17 cellular contexts compared by ENCODE assay signal in the genomic region with DNA sequence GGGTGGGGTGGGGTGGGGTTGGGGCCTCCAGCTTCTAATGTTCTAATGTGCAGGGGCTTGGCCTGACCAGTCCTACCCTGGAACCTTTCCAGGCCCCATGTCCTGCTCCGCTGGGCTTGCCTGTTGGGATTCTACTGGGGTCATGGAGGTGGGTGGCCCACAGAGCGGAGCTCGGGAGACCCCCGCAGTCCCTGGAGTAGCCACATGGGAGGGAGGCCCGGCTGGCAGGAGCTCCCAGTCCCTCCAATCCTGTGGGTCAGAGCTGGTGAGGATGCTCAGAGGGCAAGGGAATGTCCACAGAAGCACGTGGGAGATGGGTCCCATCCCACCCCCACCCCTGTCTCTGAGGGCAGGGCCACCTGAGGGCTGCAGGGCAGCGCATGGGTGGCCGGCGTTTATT. TPM values are rescaled to one million over a fixed set of nuclear protein-coding genes. Genes with fewer than 3 reads are reported as not detected.
DNase-seq lines count a peak whose midpoint lies in the region; ATAC-seq and TF ChIP-seq lines count a peak whose summit lies in the region.
"Had no signal": no experiment of that assay in that cellular context is flagged by ENCODE, and none has a peak within 500 bp of the region (broad histone marks: within the 10 kb centered on the region; RNA-seq: fewer than 3 reads in every experiment).

No MANE protein-coding gene starts in this region.

- H3K27me3 Mint-ChIP-seq in MCF 10A (ENCODE audit: insufficient read depth, unreplicated experiment) (no peaks in the 10 kb centered on the region), T-cell (peaks cover 14 to 61% of the 10 kb centered on the region in 2 donors)

- no peak overlapping the region for H3K23ac ChIP-seq in mesendoderm (ENCODE audit: low read length)

- no peak overlapping the region for H2BK5ac ChIP-seq in mesendoderm (ENCODE audit: low read length)

- H3K4me1 ChIP-seq in mammary epithelial cell (ENCODE audit: insufficient read depth, low read length) (peaks cover 24% of the 10 kb centered on the region), mesendoderm (ENCODE audit: control insufficient read depth, low read depth, low read length) (peaks cover 5% of the 10 kb centered on the region), sigmoid colon (peaks cover 0 to 42% (median 31%) of the 10 kb centered on the region in 4 donors)

- peak overlapping the region; percentile 15 for H3K56ac ChIP-seq in mesendoderm (ENCODE audit: low read length)

- H3K27ac Mint-ChIP-seq in MCF 10A (ENCODE audit: low read depth, unreplicated experiment) (no peak overlapping the region), T-cell (no peak overlapping the region)
- H3K27ac Mint-ChIP-seq in stimulated activated effector memory CD8-positive, alpha-beta T cell treated with anti-CD3 and anti-CD28 coated beads, Interleukin-12 subunit alpha, Interleukin-12 subunit beta, amount 100 ng/mL, for 72 hours = no peak overlapping the region
- H3K27ac Mint-ChIP-seq: activated T-helper 1 cell treated with anti-CD3 and anti-CD28 coated beads, Interleukin-12 subunit alpha, Interleukin-12 subunit beta, Interleukin-2, Interleukin-4 antibody, amounts not matched to agents 30 ng/mL and 10 ng/mL and 1 ng/mL, durations not matched to agents 14 hours and 24 hours and 36 hours had no signal

- H3K27ac ChIP-seq in mammary epithelial cell (ENCODE audit: insufficient read depth, low read depth, low read length) (no peak overlapping the region), mesendoderm (ENCODE audit: low read depth, low read length) (no peak overlapping the region), sigmoid colon (no peak overlapping the region)
- H3K27ac ChIP-seq: cardiac muscle cell, pancreas had no signal

- H3K9me3 Mint-ChIP-seq in MCF 10A (ENCODE audit: unreplicated experiment) = no peaks in the 10 kb centered on the region
- no peaks in the 10 kb centered on the region for H3K9me3 Mint-ChIP-seq in T-cell
- H3K9me3 Mint-ChIP-seq in stimulated activated effector memory CD8-positive, alpha-beta T cell treated with anti-CD3 and anti-CD28 coated beads, Interleukin-12 subunit alpha, Interleukin-12 subunit beta, amount 100 ng/mL, for 72 hours = no peaks in the 10 kb centered on the region
- H3K9me3 Mint-ChIP-seq: activated T-helper 1 cell treated with anti-CD3 and anti-CD28 coated beads, Interleukin-12 subunit alpha, Interleukin-12 subunit beta, Interleukin-2, Interleukin-4 antibody, amounts not matched to agents 30 ng/mL and 10 ng/mL and 1 ng/mL, durations not matched to agents 14 hours and 24 hours and 36 hours had no signal

- H3K9ac ChIP-seq in mammary epithelial cell (ENCODE audit: insufficient read depth, low read length) = no peak overlapping the region
- no peak overlapping the region for H3K9ac ChIP-seq in mesendoderm (ENCODE audit: low read length)

- 67% methylated on average over 3 of the region's 9 CpGs for WGBS in mammary epithelial cell (ENCODE audit: low coverage, missing lambda C conversion rate)
- WGBS in mesendoderm (ENCODE audit: extremely low coverage, insufficient coverage, low lambda C conversion rate) = no CpG with 5 or more reads among the region's 9 CpGs
- WGBS in sigmoid colon, 2 donors = 72 to 84% methylated on average over 9 of the region's 9 CpGs

- no peak overlapping the region for H2AFZ ChIP-seq in mammary epithelial cell (ENCODE audit: low read depth, low read length)

- H3K36me3 ChIP-seq in mammary epithelial cell (ENCODE audit: insufficient read depth, low read length) (no peaks in the 10 kb centered on the region), mesendoderm (ENCODE audit: control insufficient read depth, insufficient read depth, low read length) (no peaks in the 10 kb centered on the region), sigmoid colon (peaks cover 0 to 8% (median 0%) of the 10 kb centered on the region in 4 donors)
- H3K36me3 ChIP-seq: cardiac muscle cell, pancreas had no signal

- in situ Hi-C loops in mammary epithelial cell (cut with MboI; ENCODE audit: low sequenced_read_pairs in 2 of 2) = no loop called here

- no peak for TF ChIP-seq POLR2A in sigmoid colon (IDR thresholded peaks at IDR 0.05)

- TF ChIP-seq EP300 in sigmoid colon (IDR thresholded peaks at IDR 0.05) = no peak

- no peak overlapping the region for H2AK5ac ChIP-seq in mesendoderm (ENCODE audit: low read length)

- H3K4me3 ChIP-seq in mammary epithelial cell (replicated peaks in 1 of 3; ENCODE audit: insufficient read depth in 1 of 3, low read depth in 2 of 3, low read length in 3 of 3) (no peak overlapping the region), mesendoderm (ENCODE audit: low read length) (no peak overlapping the region), sigmoid colon (no peak overlapping the region)

- no peak for DNase-seq in MCF 10A (ENCODE audit: unreplicated experiment)
- no peak for DNase-seq in mammary epithelial cell
- no peak for DNase-seq in T-cell
- DNase-seq in mesendoderm = no peak
- no peak for DNase-seq in stimulated activated effector memory CD8-positive, alpha-beta T cell treated with anti-CD3 and anti-CD28 coated beads, Interleukin-12 subunit alpha, Interleukin-12 subunit beta, amount 100 ng/mL, for 72 hours (ENCODE audit: low spot score in 2 of 2)
- DNase-seq in sigmoid colon = no peak
- DNase-seq in H4 (ENCODE audit: low spot score) = no peak
- no peak for DNase-seq in NCI-H146 treated with DMSO at 0.1 percent for 48 hours (lab: John Stamatoyannopoulos, UW; ENCODE audit: unreplicated experiment)
- DNase-seq: NCI-H187 had no signal

- dilution Hi-C loops in mammary epithelial cell (cut with HindIII; ENCODE audit: low sequenced_read_pairs) = no loop called here

- no peaks in the 10 kb centered on the region for H4K20me1 ChIP-seq in mammary epithelial cell (ENCODE audit: insufficient read depth, low read length)

- CTCF ChIA-PET in MCF 10A (lab: Yijun Ruan, JAX) = interaction anchor here (1.0 kb wide), 1 partner anchor 37 kb away, joined by 4 read pairs; no protein-coding TSS in a partner anchor
- CTCF ChIA-PET in mammary epithelial cell (lab: Charles Lee; ENCODE audit: low non-redundant PET) = interaction anchor here (0.6 kb wide), 1 partner anchor 217 kb away, joined by 6 read pairs; no protein-coding TSS in a partner anchor
- CTCF ChIA-PET in T-cell (lab: Charles Lee) = no interaction called here

- H3K4me1 Mint-ChIP-seq in MCF 10A (ENCODE audit: insufficient read depth, unreplicated experiment) (peaks cover 3% of the 10 kb centered on the region), T-cell (peaks cover 9 to 18% (median 10%) of the 10 kb centered on the region in 3 donors)
- peaks cover 15% of the 10 kb centered on the region for H3K4me1 Mint-ChIP-seq in stimulated activated effector memory CD8-positive, alpha-beta T cell treated with anti-CD3 and anti-CD28 coated beads, Interleukin-12 subunit alpha, Interleukin-12 subunit beta, amount 100 ng/mL, for 72 hours

- no peak overlapping the region for H2BK120ac ChIP-seq in mesendoderm (ENCODE audit: low read depth, low read length)

- no peak overlapping the region for H2BK15ac ChIP-seq in mesendoderm (replicated peaks; ENCODE audit: low read depth)

- no peak overlapping the region for H4K5ac ChIP-seq in mesendoderm (ENCODE audit: low read length)

- POLR2A ChIA-PET in MCF 10A (lab: Yijun Ruan, JAX) (no interaction called here), T-cell (lab: Charles Lee) (no interaction called here)

- H3K36me3 Mint-ChIP-seq in MCF 10A (ENCODE audit: insufficient read depth, unreplicated experiment) = no peaks in the 10 kb centered on the region
- no peaks in the 10 kb centered on the region for H3K36me3 Mint-ChIP-seq in T-cell
- no peaks in the 10 kb centered on the region for H3K36me3 Mint-ChIP-seq in stimulated activated effector memory CD8-positive, alpha-beta T cell treated with anti-CD3 and anti-CD28 coated beads, Interleukin-12 subunit alpha, Interleukin-12 subunit beta, amount 100 ng/mL, for 72 hours
- H3K36me3 Mint-ChIP-seq: CD4-positive, alpha-beta memory T cell had no signal

- no peak overlapping the region for H4K8ac ChIP-seq in mesendoderm (ENCODE audit: low read depth, low read length)

- intact Hi-C loops in MCF 10A (cut with micrococcal nuclease) = loop anchor here (5.0 to 10.0 kb wide), 3 partner anchors 40 to 422 kb away; a partner anchor contains a TSS
- intact Hi-C loops in mammary epithelial cell (cut with micrococcal nuclease) = loop anchor here (5.0 to 10.0 kb wide), 5 partner anchors 52 to 765 kb away; a partner anchor contains a TSS
- intact Hi-C loops in sigmoid colon (cut with DNase I) = no loop called here

- no peak for TF ChIP-seq CTCF in MCF 10A (IDR thresholded peaks at IDR 0.05; ENCODE audit: unreplicated experiment)
- no peak for TF ChIP-seq CTCF in mammary epithelial cell (conservative IDR thresholded peaks at IDR 0.05 in 1 of 2, IDR thresholded peaks at IDR 0.05 in 1 of 2; ENCODE audit: extremely low read depth in 1 of 2, insufficient read depth in 1 of 2, low read depth in 1 of 2, low read length in 2 of 2)
- TF ChIP-seq CTCF in sigmoid colon (IDR thresholded peaks at IDR 0.05) = no peak

- no peaks in the 10 kb centered on the region for H3K27me3 ChIP-seq in mammary epithelial cell (ENCODE audit: insufficient read depth, low read length)
- peaks cover 19% of the 10 kb centered on the region for H3K27me3 ChIP-seq in mesendoderm (ENCODE audit: insufficient read depth, low read length, poor library complexity)
- H3K27me3 ChIP-seq in sigmoid colon = peaks cover 5 to 28% (median 17%) of the 10 kb centered on the region in 3 donors
- H3K27me3 ChIP-seq: pancreas had no signal

- H3K4me3 Mint-ChIP-seq in MCF 10A (ENCODE audit: unreplicated experiment) (peak overlapping the region; percentile 68), T-cell (peak overlapping the region in 2 of 3 donors; percentile 58 to 69)
- peak overlapping the region; percentile 43 for H3K4me3 Mint-ChIP-seq in stimulated activated effector memory CD8-positive, alpha-beta T cell treated with anti-CD3 and anti-CD28 coated beads, Interleukin-12 subunit alpha, Interleukin-12 subunit beta, amount 100 ng/mL, for 72 hours

- no peaks in the 10 kb centered on the region for H3K9me3 ChIP-seq in mammary epithelial cell (replicated peaks; ENCODE audit: insufficient read depth, low read length)
- no peaks in the 10 kb centered on the region for H3K9me3 ChIP-seq in sigmoid colon
- H3K9me3 ChIP-seq: heart right ventricle, pancreas had no signal

- H3K4me2 ChIP-seq in mammary epithelial cell (ENCODE audit: insufficient read depth, low read depth, low read length) (no peak overlapping the region), mesendoderm (ENCODE audit: low read length) (no peak overlapping the region)

- no peaks in the 10 kb centered on the region for H3K79me1 ChIP-seq in mesendoderm (ENCODE audit: low read length)

- no peak overlapping the region for H3K4ac ChIP-seq in mesendoderm (ENCODE audit: low read depth, low read length)

- H3K79me2 ChIP-seq in mammary epithelial cell (ENCODE audit: insufficient read depth, low read length) (no peaks in the 10 kb centered on the region), mesendoderm (ENCODE audit: control insufficient read depth, insufficient read depth, low read length) (no peaks in the 10 kb centered on the region)

- H3K18ac ChIP-seq in mesendoderm (ENCODE audit: low read length) = no peak overlapping the region

- no peak for ATAC-seq in T-cell (replicated peaks in 1 of 4)
- ATAC-seq in stimulated activated effector memory CD8-positive, alpha-beta T cell treated with anti-CD3 and anti-CD28 coated beads, Interleukin-12 subunit alpha, Interleukin-12 subunit beta, amount 100 ng/mL, for 72 hours = no peak

- no TSS peak for BruUV-seq in MCF 10A (replicated peaks; lab: Mats Ljungman, UMichigan)
- no TSS peak for BruUV-seq in mammary epithelial cell (replicated peaks; lab: Mats Ljungman, UMichigan)

RNA-seq across cellular contexts. Expression of a gene that starts 2.9 kb away (rescaled TPM):
- 2.0 and 3.5 TPM in 2 replicates for total RNA-seq in MCF 10A (2022)
- total RNA-seq in mammary epithelial cell = 10 to 100 TPM in 1 of 2 donors, 1 to 10 TPM in 1; 7.9 to 20.5 TPM
- 6.5 TPM for polyA plus RNA-seq in mammary epithelial cell
- 29.6 TPM for polyA minus RNA-seq in mammary epithelial cell
- total RNA-seq in T-cell = 1 to 10 TPM in 3 of 5 donors, under 1 TPM in 2; 0.33 to 3.2 (median 1.2) TPM
- 6.2 TPM for polyA plus RNA-seq in mesendoderm (2013, experiment 1 of 2)
- 5.7 TPM for polyA plus RNA-seq in mesendoderm (2013, experiment 2 of 2)
- total RNA-seq in sigmoid colon = 10 to 100 TPM in 3 of 4 donors, 1 to 10 TPM in 1; 5.7 to 26.0 (median 12.8) TPM
- polyA plus RNA-seq in sigmoid colon = 1 to 10 TPM; 1.2 to 6.2 (median 3.0) TPM
- 10.9 and 15.8 TPM in 2 replicates for total RNA-seq in H4 (2014; rRNA removed; shearing (Covaris generic))
- total RNA-seq: CD4-positive, alpha-beta memory T cell had no signal
- polyA plus RNA-seq: CD4-positive, alpha-beta memory T cell had no signal

RNA-seq across cellular contexts. Expression of a gene that starts 6.2 kb away (rescaled TPM):
- 0.37 and 0.83 TPM in 2 replicates for total RNA-seq in MCF 10A (2022)
- 1 to 10 TPM in 1 of 2 donors, under 1 TPM in 1; 0.21 to 1.5 TPM for total RNA-seq in mammary epithelial cell
- 0.76 TPM for polyA plus RNA-seq in mammary epithelial cell
- polyA minus RNA-seq in mammary epithelial cell = not detected
- 1 to 10 TPM in 1 of 5 donors, under 1 TPM in 4; 0.19 to 2.1 (median 0.36) TPM for total RNA-seq in T-cell
- 0.52 TPM for polyA plus RNA-seq in mesendoderm (2013, experiment 1 of 2)
- 0.45 TPM for polyA plus RNA-seq in mesendoderm (2013, experiment 2 of 2)
- 1 to 10 TPM; 1.6 to 2.9 (median 2.4) TPM for total RNA-seq in sigmoid colon
- 1 to 10 TPM in 1 of 3 donors, not detected in 2; 1.1 TPM for polyA plus RNA-seq in sigmoid colon
- total RNA-seq in H4 (2014; rRNA removed; shearing (Covaris generic)) = 0.06 and 1.3 TPM in 2 replicates
- total RNA-seq: activated T-helper 1 cell treated with anti-CD3 and anti-CD28 coated beads, Interleukin-12 subunit alpha, Interleukin-12 subunit beta, Interleukin-2, Interleukin-4 antibody, amounts not matched to agents 30 ng/mL and 10 ng/mL and 1 ng/mL, durations not matched to agents 14 hours and 24 hours and 36 hours; CD4-positive, alpha-beta memory T cell; HT1080; RPMI7951 had no signal
- polyA plus RNA-seq: CD4-positive, alpha-beta memory T cell had no signal

RNA-seq across cellular contexts. Expression of a gene that starts 43.4 kb away (rescaled TPM):
- total RNA-seq in MCF 10A (2022) (not detected in 2 replicates), mammary epithelial cell (under 1 TPM in 1 of 2 donors, not detected in 1; 0.17 TPM), T-cell (under 1 TPM in 1 of 5 donors, not detected in 4; 0.20 TPM), sigmoid colon (1 to 10 TPM; 1.7 to 4.3 (median 3.3) TPM)
- polyA plus RNA-seq in mammary epithelial cell (not detected), sigmoid colon (1 to 10 TPM in 2 of 3 donors, not detected in 1; 1.8 to 2.4 TPM)
- not detected for polyA minus RNA-seq in mammary epithelial cell
- polyA plus RNA-seq in mesendoderm (2013, experiment 1 of 2) = 0.03 TPM
- polyA plus RNA-seq in mesendoderm (2013, experiment 2 of 2) = 0.10 TPM
- total RNA-seq in H4 (2014; rRNA removed; shearing (Covaris generic)) = not detected in 2 replicates
- total RNA-seq: activated CD8-positive, alpha-beta memory T cell treated with anti-CD3 and anti-CD28 coated beads for 36 hours; CD4-positive, alpha-beta memory T cell; RPMI7951 had no signal
- polyA plus RNA-seq: CD4-positive, alpha-beta memory T cell had no signal

Comparison
In these comparisons a context has a peak if more than half of its experiments do, and no peak if none do; other contexts are left out.
1. CTCF ChIA-PET loops: an anchor here in MCF 10A (1.0 kb wide) and mammary epithelial cell (0.6 kb wide); none called in T-cell.